1 cellular context compared by ENCODE assay signal in genomic region chr10:112959207-112959838, GRCh38.
TF ChIP-seq lines count a peak whose summit lies in the region.

No MANE protein-coding gene starts in this region.

TF ChIP-seq in GM23338, 12 proteins besides CTCF, POLR2A, EP300 and RAD21 (continued from another document):
- no peak for TF ChIP-seq REST (IDR thresholded peaks at IDR 0.05; ENCODE audit: unreplicated experiment)
- no peak for TF ChIP-seq JUNB (IDR thresholded peaks at IDR 0.05; ENCODE audit: unreplicated experiment)
- TF ChIP-seq ZNF114 (CRISPR knock-in tag; IDR thresholded peaks at IDR 0.05) = no peak
- no peak for TF ChIP-seq EZH2 (IDR thresholded peaks at IDR 0.05; ENCODE audit: low read depth, unreplicated experiment)
- TF ChIP-seq EZH2phosphoT487 (IDR thresholded peaks at IDR 0.05; ENCODE audit: unreplicated experiment) = no peak
- no peak for TF ChIP-seq NANOG (IDR thresholded peaks at IDR 0.05; ENCODE audit: borderline replicate concordance)
- TF ChIP-seq ZNF331 (CRISPR knock-in tag; IDR thresholded peaks at IDR 0.05; ENCODE audit: low read depth) = no peak
- TF ChIP-seq POLR2AphosphoS5 (IDR thresholded peaks at IDR 0.05; ENCODE audit: low read depth) = no peak; the same call in 1 of the 2 replicates
- no peak for TF ChIP-seq ETS1 (IDR thresholded peaks at IDR 0.05)
